9 cellular contexts compared by ENCODE assay signal in genomic region chr19:2274937-2275535, GRCh38. TPM values are rescaled to one million over a fixed set of nuclear protein-coding genes. Genes with fewer than 3 reads are reported as not detected.
DNase-seq lines count a peak whose midpoint lies in the region; ATAC-seq, FAIRE-seq and TF ChIP-seq lines count a peak whose summit lies in the region.
"Had no signal": no experiment of that assay in that cellular context is flagged by ENCODE, and none has a peak within 500 bp of the region (broad histone marks: within the 10 kb centered on the region; RNA-seq: fewer than 3 reads in every experiment).

No MANE protein-coding gene starts in this region.

- H2AFZ ChIP-seq in neuronal stem cell (ENCODE audit: low read length), result peak overlapping the region; percentile 23

- no peaks in the 10 kb centered on the region for H3K27me3 ChIP-seq in neuronal stem cell (ENCODE audit: control insufficient read depth in 3 of 3, insufficient read depth in 3 of 3, low read depth in 1 of 3, low read length in 3 of 3)

- TF ChIP-seq EP300 in A549 (IDR thresholded peaks at IDR 0.05), result no peak

- H3K4ac ChIP-seq in neuronal stem cell (ENCODE audit: low read length), result no peak overlapping the region

- H3K4me3 ChIP-seq in A549, result no peak overlapping the region
- no peak overlapping the region for H3K4me3 ChIP-seq in neuronal stem cell (ENCODE audit: low read length in 2 of 2)

- DNase-seq in A549 (ENCODE audit: low read depth in 1 of 2, low spot score in 1 of 2) (peak; percentile 68 to 69), ELR (ENCODE audit: low read depth) (peak; percentile 74), NCI-H187 (lab: John Stamatoyannopoulos, UW) (peak; percentile 52 to 68), fibroblast of the conjunctiva (ENCODE audit: low read depth) (peak; percentile 39), neuronal stem cell (ENCODE audit: low spot score) (no peak)
- DNase-seq in activated T-cell treated with anti-CD3 and anti-CD28 coated beads, Interleukin-2, amount 50 U/mL, for 4 hours, result no peak

- H3K27ac ChIP-seq in A549, result no peak overlapping the region
- no peak overlapping the region for H3K27ac ChIP-seq in neuronal stem cell (replicated peaks; ENCODE audit: low read length)

- peak overlapping the region; percentile 60 for H3K9ac ChIP-seq in neuronal stem cell (ENCODE audit: low read depth, low read length, poor library complexity)

- H3K9me3 ChIP-seq in A549 (no peaks in the 10 kb centered on the region), neuronal stem cell (replicated peaks in 1 of 2; ENCODE audit: control insufficient read depth in 2 of 2, insufficient read depth in 1 of 2, low read depth in 1 of 2, low read length in 2 of 2) (no peaks in the 10 kb centered on the region)

- no peaks in the 10 kb centered on the region for H3K9me3 Mint-ChIP-seq in activated T-cell treated with anti-CD3 and anti-CD28 coated beads, Interleukin-2, amount 50 U/mL, for 4 hours

- no peak overlapping the region for H3K18ac ChIP-seq in neuronal stem cell (ENCODE audit: low read length)

- no peak overlapping the region for H4K91ac ChIP-seq in neuronal stem cell (ENCODE audit: low read depth, low read length, poor library complexity)

- no peaks in the 10 kb centered on the region for H3K27me3 Mint-ChIP-seq in activated T-cell treated with anti-CD3 and anti-CD28 coated beads, Interleukin-2, amount 50 U/mL, for 4 hours (ENCODE audit: low read depth)

- H3K4me1 ChIP-seq in A549 (peaks cover 20% of the 10 kb centered on the region), neuronal stem cell (ENCODE audit: control insufficient read depth in 2 of 2, insufficient read depth in 1 of 2, low read depth in 1 of 2, low read length in 2 of 2) (peaks cover 12 to 21% of the 10 kb centered on the region in 2 donors)

- peak; percentile 49 to 70; a peak in 4 of 5 replicates for TF ChIP-seq RAD21 in A549 (conservative IDR thresholded peaks at IDR 0.05 in 1 of 2, IDR thresholded peaks at IDR 0.05 in 1 of 2)

- peak overlapping the region; percentile 14 for H3K23ac ChIP-seq in neuronal stem cell (ENCODE audit: low read depth, low read length, poor library complexity)

- POLR2A ChIA-PET in A549 (lab: Yijun Ruan, JAX), result interaction anchor here (0.6 kb wide), 1 partner anchor 203 kb away, joined by 5 read pairs; no protein-coding TSS in a partner anchor

- H3K79me1 ChIP-seq in neuronal stem cell (ENCODE audit: low read depth, low read length), result peaks cover 22% of the 10 kb centered on the region

- CTCF ChIA-PET in A549 (lab: Yijun Ruan, JAX), result interaction anchor here (0.6 to 3.2 kb wide), 13 partner anchors 10 to 339 kb away, joined by 3 to 25 read pairs (median 4); partner anchors contain the start of gene PLEKHJ1

- H3K36me3 ChIP-seq in neuronal stem cell (replicated peaks in 1 of 2; ENCODE audit: control insufficient read depth in 2 of 2, insufficient read depth in 2 of 2, low read length in 2 of 2), result peaks cover 20 to 28% of the 10 kb centered on the region in 2 donors

- no peak overlapping the region for H3K14ac ChIP-seq in neuronal stem cell (ENCODE audit: low read length)

- H3K4me3 Mint-ChIP-seq in activated T-cell treated with anti-CD3 and anti-CD28 coated beads, Interleukin-2, amount 50 U/mL, for 4 hours, result peak overlapping the region; percentile 29

- TF ChIP-seq POLR2A in A549 (IDR thresholded peaks at IDR 0.05; ENCODE audit: low read length), result no peak

- no peak overlapping the region for H2BK15ac ChIP-seq in neuronal stem cell (ENCODE audit: low read length)

- H3K4me2 ChIP-seq in A549, result no peak overlapping the region
- H3K4me2 ChIP-seq in neuronal stem cell (ENCODE audit: insufficient read depth, low read length, poor library complexity, severe bottlenecking), result no peak overlapping the region

- peaks cover 31% of the 10 kb centered on the region for H3K4me1 Mint-ChIP-seq in activated T-cell treated with anti-CD3 and anti-CD28 coated beads, Interleukin-2, amount 50 U/mL, for 4 hours (ENCODE audit: low read depth)

- no peak overlapping the region for H4K8ac ChIP-seq in neuronal stem cell (ENCODE audit: low read depth, low read length)

- peak; percentile 40; the same call in 2 of the 3 replicates for TF ChIP-seq CTCF in A549 (IDR thresholded peaks at IDR 0.05)

- H2BK120ac ChIP-seq in neuronal stem cell (ENCODE audit: low read depth, low read length), result no peak overlapping the region

- H3K36me3 Mint-ChIP-seq in activated T-cell treated with anti-CD3 and anti-CD28 coated beads, Interleukin-2, amount 50 U/mL, for 4 hours (ENCODE audit: insufficient read depth), result peaks cover 16% of the 10 kb centered on the region

- no peak overlapping the region for H2AK5ac ChIP-seq in neuronal stem cell (ENCODE audit: low read depth, low read length)

- H2BK12ac ChIP-seq in neuronal stem cell (ENCODE audit: low read length), result no peak overlapping the region

- peak overlapping the region; percentile 93 for H2BK5ac ChIP-seq in neuronal stem cell (ENCODE audit: low read length)

- ATAC-seq in A549, result peak; percentile 46 to 59; a peak in 5 of 6 replicates
- ATAC-seq in activated T-cell treated with anti-CD3 and anti-CD28 coated beads, Interleukin-2, amount 50 U/mL, for 4 hours, result no peak
- no peak for ATAC-seq in HG02798 (IDR thresholded peaks at IDR 0.05; ENCODE audit: poor library complexity, unreplicated experiment)
- no peak for ATAC-seq in HG03159 (IDR thresholded peaks at IDR 0.05; ENCODE audit: unreplicated experiment)

- FAIRE-seq in A549 (lab: Jason Lieb, UNC), result no peak
- FAIRE-seq: islet of Langerhans had no signal

- WGBS in A549 (ENCODE audit: missing lambda C conversion rate), result 75% methylated on average over 14 of the region's 16 CpGs
- no CpG with 5 or more reads among the region's 16 CpGs for WGBS in neuronal stem cell (ENCODE audit: extremely low coverage in 2 of 2, insufficient read length in 2 of 2, insufficient replicate concordance in 1 of 2), 2 donors

TF ChIP-seq in A549, 52 proteins besides CTCF, POLR2A, EP300 and RAD21:
- TF ChIP-seq GATA3 (IDR thresholded peaks at IDR 0.05; ENCODE audit: borderline replicate concordance) (no peak), SMC3 (IDR thresholded peaks at IDR 0.05) (peak; percentile 35; the same call in 2 of the 3 replicates)

RNA-seq across cellular contexts. Expression of gene PEAK3, which starts 6.9 kb away (rescaled TPM):
- polyA plus RNA-seq in A549 (2011; rRNA removed) (not detected in 2 replicates), A549 (2017; fragmentation: RNase III; extraction: RNeasy Plus Mini Kit Qiagen cat#74134 plus additional on column Dnase treatment) (not detected in 3 replicates)
- not detected in 2 replicates for polyA plus RNA-seq in A549 (2012; cell fraction: cytosol; rRNA removed)
- polyA plus RNA-seq in A549 (2012; cell fraction: nucleus; rRNA removed), result not detected in 2 replicates
- not detected in 2 replicates for polyA minus RNA-seq in A549 (2011; rRNA and poly(A)+ RNA removed)
- total RNA-seq in activated T-cell treated with anti-CD3 and anti-CD28 coated beads, Interleukin-2, amount 50 U/mL, for 4 hours, result under 1 TPM in 1 of 3 donors, not detected in 2; 0.11 TPM
- not detected for polyA plus RNA-seq in neuronal stem cell (2013, experiment 1 of 2)
- polyA plus RNA-seq in neuronal stem cell (2013, experiment 2 of 2), result not detected

RNA-seq across cellular contexts. Expression of gene JSRP1, which starts 18.8 kb away (rescaled TPM):
- polyA plus RNA-seq in A549 (2011; rRNA removed), result not detected in 2 replicates
- not detected in 2 replicates for polyA plus RNA-seq in A549 (2012; cell fraction: cytosol; rRNA removed)
- 0.22 TPM in 1 of 2 replicates, not detected in the other for polyA plus RNA-seq in A549 (2012; cell fraction: nucleus; rRNA removed)
- 0.16 to 0.41 TPM (median 0.32 TPM) in 3 replicates for polyA plus RNA-seq in A549 (2017; fragmentation: RNase III; extraction: RNeasy Plus Mini Kit Qiagen cat#74134 plus additional on column Dnase treatment)
- polyA minus RNA-seq in A549 (2011; rRNA and poly(A)+ RNA removed), result not detected in 2 replicates
- under 1 TPM; 0.63 to 0.95 (median 0.89) TPM for total RNA-seq in activated T-cell treated with anti-CD3 and anti-CD28 coated beads, Interleukin-2, amount 50 U/mL, for 4 hours
- polyA plus RNA-seq in neuronal stem cell (2013, experiment 1 of 2), result 0.22 TPM
- polyA plus RNA-seq in neuronal stem cell (2013, experiment 2 of 2), result 0.15 TPM

RNA-seq across cellular contexts. Expression of gene AMH, which starts 25.9 kb away (rescaled TPM):
- polyA plus RNA-seq in A549 (2011; rRNA removed), result 2.8 and 3.0 TPM in 2 replicates
- 13.4 and 19.5 TPM in 2 replicates for polyA plus RNA-seq in A549 (2012; cell fraction: cytosol; rRNA removed)
- 242 and 443 TPM in 2 replicates for polyA plus RNA-seq in A549 (2012; cell fraction: nucleus; rRNA removed)
- polyA plus RNA-seq in A549 (2017; fragmentation: RNase III; extraction: RNeasy Plus Mini Kit Qiagen cat#74134 plus additional on column Dnase treatment), result 12.0 to 13.2 TPM (median 12.7 TPM) in 3 replicates
- polyA minus RNA-seq in A549 (2011; rRNA and poly(A)+ RNA removed), result 0.45 and 0.63 TPM in 2 replicates
- 1 to 10 TPM; 3.9 to 9.4 (median 5.8) TPM for total RNA-seq in activated T-cell treated with anti-CD3 and anti-CD28 coated beads, Interleukin-2, amount 50 U/mL, for 4 hours
- polyA plus RNA-seq in neuronal stem cell (2013, experiment 1 of 2), result 10.1 TPM
- 9.2 TPM for polyA plus RNA-seq in neuronal stem cell (2013, experiment 2 of 2)

RNA-seq across cellular contexts. Expression of gene LINGO3, which starts 32.9 kb away (rescaled TPM):
- not detected in 2 replicates for polyA plus RNA-seq in A549 (2011; rRNA removed)
- not detected in 2 replicates for polyA plus RNA-seq in A549 (2012; cell fraction: cytosol; rRNA removed)
- not detected in 2 replicates for polyA plus RNA-seq in A549 (2012; cell fraction: nucleus; rRNA removed)
- not detected in 3 replicates for polyA plus RNA-seq in A549 (2017; fragmentation: RNase III; extraction: RNeasy Plus Mini Kit Qiagen cat#74134 plus additional on column Dnase treatment)
- polyA minus RNA-seq in A549 (2011; rRNA and poly(A)+ RNA removed), result not detected in 2 replicates
- total RNA-seq in activated T-cell treated with anti-CD3 and anti-CD28 coated beads, Interleukin-2, amount 50 U/mL, for 4 hours, result not detected
- 0.99 TPM for polyA plus RNA-seq in neuronal stem cell (2013, experiment 1 of 2)
- polyA plus RNA-seq in neuronal stem cell (2013, experiment 2 of 2), result 1.1 TPM

RNA-seq across cellular contexts. Expression of gene SF3A2, which starts 38.4 kb away (rescaled TPM):
- polyA plus RNA-seq in A549 (2011; rRNA removed), result 11.9 and 13.5 TPM in 2 replicates
- 36.3 and 39.7 TPM in 2 replicates for polyA plus RNA-seq in A549 (2012; cell fraction: cytosol; rRNA removed)
- polyA plus RNA-seq in A549 (2012; cell fraction: nucleus; rRNA removed), result 125 and 200 TPM in 2 replicates
- 62.7 to 73.4 TPM (median 68.2 TPM) in 3 replicates for polyA plus RNA-seq in A549 (2017; fragmentation: RNase III; extraction: RNeasy Plus Mini Kit Qiagen cat#74134 plus additional on column Dnase treatment)
- 9.3 and 20.9 TPM in 2 replicates for polyA minus RNA-seq in A549 (2011; rRNA and poly(A)+ RNA removed)
- 100 to 1,000 TPM; 174 to 195 (median 179) TPM for total RNA-seq in activated T-cell treated with anti-CD3 and anti-CD28 coated beads, Interleukin-2, amount 50 U/mL, for 4 hours
- 117 TPM for polyA plus RNA-seq in neuronal stem cell (2013, experiment 1 of 2)
- 115 TPM for polyA plus RNA-seq in neuronal stem cell (2013, experiment 2 of 2)

Comparison
In these comparisons a context has a peak if more than half of its experiments do, and no peak if none do; other contexts are left out.
1. ATAC-seq: peak in A549 (2 of 2); none in activated T-cell treated with anti-CD3 and anti-CD28 coated beads, Interleukin-2, amount 50 U/mL, for 4 hours (0 of 2), HG02798 (single experiment) and HG03159 (single experiment).
2. DNase-seq: peak in A549 (2 of 2), ELR (single experiment), NCI-H187 (2 of 2) and fibroblast of the conjunctiva (single experiment); none in activated T-cell treated with anti-CD3 and anti-CD28 coated beads, Interleukin-2, amount 50 U/mL, for 4 hours (single experiment) and neuronal stem cell (single experiment).